Comparison of ENCODE assay signal across 8 cellular contexts in genomic region chr19:28885965-28886364, GRCh38.
"Had no signal": no experiment of that assay in that cellular context is flagged by ENCODE, and none has a peak within 500 bp of the region (broad histone marks: within the 10 kb centered on the region; RNA-seq: fewer than 3 reads in every experiment).

No MANE protein-coding gene starts in this region.

- H3K27ac ChIP-seq: GM23248 had no signal

- H3K27ac Mint-ChIP-seq: IgD-negative memory B cell had no signal

- H3K4me3 Mint-ChIP-seq: IgD-negative memory B cell had no signal

- H3K4me1 Mint-ChIP-seq: IgD-negative memory B cell had no signal

- DNase-seq: GM23248, GOT3, H9, HCEC 1CT, KBM-7 had no signal

- H3K4me3 ChIP-seq: GM23248 had no signal

- FAIRE-seq: H54, HTR-8/SVneo had no signal
